ENCODE assay signal across 9 cellular contexts in the genomic region with DNA sequence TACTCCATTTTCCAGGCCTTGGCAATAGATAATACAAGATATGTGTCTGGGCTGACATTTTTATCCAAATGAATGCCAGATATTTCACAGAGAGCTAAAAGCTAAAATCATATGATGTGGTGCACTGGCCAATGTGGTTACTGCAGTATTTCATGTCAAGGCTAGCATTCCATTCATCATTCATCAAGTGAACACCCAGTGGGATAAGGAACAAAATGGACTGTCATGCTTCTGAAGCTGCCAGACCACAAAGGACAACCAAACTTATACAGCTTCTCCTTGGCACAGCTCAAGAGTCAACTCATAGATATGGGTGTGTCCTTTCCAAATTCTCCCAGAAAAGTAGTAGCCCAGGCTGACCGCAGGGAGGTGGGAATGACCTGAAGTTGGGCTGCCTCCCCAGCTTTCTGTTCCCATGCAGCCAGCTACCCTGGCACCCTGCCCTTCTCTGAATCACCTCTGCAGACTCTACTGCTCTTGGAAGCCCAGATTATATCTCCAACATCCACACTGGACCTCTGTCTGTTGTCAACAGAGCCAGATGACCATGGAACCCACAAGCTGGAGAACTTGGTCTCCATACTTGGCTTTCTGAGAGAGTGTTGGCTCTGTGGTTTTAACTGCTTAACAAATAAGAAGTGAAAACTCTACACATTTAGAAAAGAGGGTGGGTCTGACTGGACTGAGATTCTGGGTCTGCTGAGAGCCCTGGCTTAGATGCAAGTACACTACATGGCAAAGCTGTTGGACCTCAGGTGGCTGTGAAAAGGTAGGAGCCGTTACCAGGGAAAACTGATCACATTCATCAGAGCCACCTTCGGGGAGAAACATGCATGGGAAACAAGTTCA.
DNase-seq lines count a peak whose midpoint lies in the region; ATAC-seq and TF ChIP-seq lines count a peak whose summit lies in the region.
"Had no signal": no experiment of that assay in that cellular context is flagged by ENCODE, and none has a peak within 500 bp of the region (broad histone marks: within the 10 kb centered on the region; RNA-seq: fewer than 3 reads in every experiment).

No MANE protein-coding gene starts in this region.

- POLR2A ChIA-PET in SK-N-SH (lab: Yijun Ruan, JAX): no interaction called here

- no peak overlapping the region for H3K4me2 ChIP-seq in SK-N-SH

- TF ChIP-seq EP300 in SK-N-SH (IDR thresholded peaks at IDR 0.05; ENCODE audit: borderline replicate concordance in 1 of 2, low read depth in 1 of 2, low read length in 1 of 2): peak in 1 of 2 experiments; percentile 55; a peak in 2 of 4 replicates

- TF ChIP-seq POLR2A in gastrocnemius medialis (IDR thresholded peaks at IDR 0.05): no peak

- H3K9ac ChIP-seq in SK-N-SH: no peak overlapping the region

- H3K4me3 ChIP-seq in GM12865 (ENCODE audit: low read depth, low read length) (no peak overlapping the region), SK-N-SH (ENCODE audit: low read depth in 2 of 2, low read length in 1 of 2) (no peak overlapping the region), gastrocnemius medialis (no peak overlapping the region)

- no peak for TF ChIP-seq CTCF in GM12865 (IDR thresholded peaks at IDR 0.05; ENCODE audit: insufficient read depth, low read depth, low read length, missing control alignments)
- no peak for TF ChIP-seq CTCF in SK-N-SH (IDR thresholded peaks at IDR 0.05)
- TF ChIP-seq CTCF in foreskin keratinocyte (conservative IDR thresholded peaks at IDR 0.05): peak; percentile 62
- TF ChIP-seq CTCF in gastrocnemius medialis (IDR thresholded peaks at IDR 0.05 in 4 of 5, conservative IDR thresholded peaks at IDR 0.05 in 1 of 5): peak in 4 of 5 experiments; percentile 6 to 32 (median 28)

- intact Hi-C loops in gastrocnemius medialis (cut with DNase I; ENCODE audit: low total_unique reads): loop anchor here (2.0 to 10.0 kb wide), 4 partner anchors 56 to 482 kb away; no protein-coding TSS in a partner anchor

- H3K36me3 ChIP-seq in SK-N-SH (replicated peaks in 1 of 2; ENCODE audit: control insufficient read depth in 1 of 2, insufficient read depth in 2 of 2, low read length in 1 of 2) (no peaks in the 10 kb centered on the region), gastrocnemius medialis (no peaks in the 10 kb centered on the region)

- H3K9me2 ChIP-seq in SK-N-SH: no peaks in the 10 kb centered on the region

- no peaks in the 10 kb centered on the region for H3K79me2 ChIP-seq in SK-N-SH (ENCODE audit: insufficient read depth)

- TF ChIP-seq RAD21 in SK-N-SH (IDR thresholded peaks at IDR 0.05; ENCODE audit: low read length): no peak

- H2AFZ ChIP-seq in SK-N-SH (ENCODE audit: low read depth): no peak overlapping the region

- 77% methylated on average over 3 of the region's 3 CpGs for WGBS in SK-N-SH (ENCODE audit: low lambda C conversion rate)

- no peaks in the 10 kb centered on the region for H3K27me3 ChIP-seq in SK-N-SH (ENCODE audit: insufficient read depth)
- no peaks in the 10 kb centered on the region for H3K27me3 ChIP-seq in foreskin keratinocyte
- H3K27me3 ChIP-seq in gastrocnemius medialis: no peaks in the 10 kb centered on the region

- peak; percentile 45 for DNase-seq in GM12865 (ENCODE audit: low read depth)
- DNase-seq in SK-N-SH: no peak
- peak; percentile 81 to 90 for DNase-seq in foreskin keratinocyte
- peak; percentile 87 to 91 for DNase-seq in gastrocnemius medialis
- no peak for DNase-seq in HT-29 (ENCODE audit: low spot score)
- no peak for DNase-seq in NCI-H187 (lab: John Stamatoyannopoulos, UW)
- no peak for DNase-seq in medulla oblongata (ENCODE audit: extremely low spot score)
- DNase-seq: activated naive CD8-positive, alpha-beta T cell treated with anti-CD3 and anti-CD28 coated beads for 36 hours had no signal

- CTCF ChIA-PET in SK-N-SH (lab: Yijun Ruan, JAX): interaction anchor here (1.0 to 5.9 kb wide), 5 partner anchors 55 to 666 kb away, joined by 3 to 47 read pairs (median 8); no protein-coding TSS in a partner anchor

- H3K9me3 ChIP-seq in SK-N-SH (no peaks in the 10 kb centered on the region), gastrocnemius medialis (no peaks in the 10 kb centered on the region)

- H3K27ac ChIP-seq in SK-N-SH (ENCODE audit: low read depth in 2 of 2, low read length in 1 of 2) (peak overlapping the region; percentile 35 to 66; a peak in 3 of 4 replicates), foreskin keratinocyte (peak overlapping the region; percentile 15), gastrocnemius medialis (peak overlapping the region; percentile 50 to 74 (median 62))

- peaks cover 11% of the 10 kb centered on the region for H3F3A ChIP-seq in SK-N-SH (replicated peaks; ENCODE audit: insufficient read depth)

- H4K20me1 ChIP-seq in SK-N-SH (ENCODE audit: insufficient read depth): no peaks in the 10 kb centered on the region

- ATAC-seq in foreskin keratinocyte: peak; percentile 74
- ATAC-seq in gastrocnemius medialis: peak; percentile 87 to 92
- no peak for ATAC-seq in HG03432 (IDR thresholded peaks at IDR 0.05; ENCODE audit: unreplicated experiment)

- H3K4me1 ChIP-seq in SK-N-SH (ENCODE audit: control insufficient read depth in 1 of 2, insufficient read depth in 2 of 2, low read depth in 1 of 2, low read length in 1 of 2) (peaks cover 4 to 5% of the 10 kb centered on the region in 2 experiments; a peak in 3 of 4 replicates), foreskin keratinocyte (peaks cover 4% of the 10 kb centered on the region), gastrocnemius medialis (peaks cover 13 to 15% of the 10 kb centered on the region in 2 donors)

- in situ Hi-C loops in gastrocnemius medialis (cut with MboI; ENCODE audit: low sequenced_read_pairs in 4 of 4): loop anchor here in 1 of 4 donors (10.0 kb wide), 1 partner anchor 662 kb away; no protein-coding TSS in a partner anchor

TF ChIP-seq in SK-N-SH, 30 proteins besides CTCF, POLR2A, EP300 and RAD21:
- TF ChIP-seq FOXM1 (IDR thresholded peaks at IDR 0.05; ENCODE audit: low read depth): no peak
- peak; percentile 94 for TF ChIP-seq PBX3 (IDR thresholded peaks at IDR 0.05)
- no peak for TF ChIP-seq GATA2 (CRISPR knock-in tag; IDR thresholded peaks at IDR 0.05)
- TF ChIP-seq TEAD4 (IDR thresholded peaks at IDR 0.05; ENCODE audit: borderline replicate concordance, insufficient read depth): peak; percentile 58; the same call in 1 of the 2 replicates
- peak; percentile 84 for TF ChIP-seq TCF12 (IDR thresholded peaks at IDR 0.05)
- TF ChIP-seq JUND (IDR thresholded peaks at IDR 0.05): peak; percentile 43; the same call in 1 of the 2 replicates
- TF ChIP-seq NFIC (IDR thresholded peaks at IDR 0.05; ENCODE audit: borderline replicate concordance): peak; percentile 64
- TF ChIP-seq, protein P1, sequence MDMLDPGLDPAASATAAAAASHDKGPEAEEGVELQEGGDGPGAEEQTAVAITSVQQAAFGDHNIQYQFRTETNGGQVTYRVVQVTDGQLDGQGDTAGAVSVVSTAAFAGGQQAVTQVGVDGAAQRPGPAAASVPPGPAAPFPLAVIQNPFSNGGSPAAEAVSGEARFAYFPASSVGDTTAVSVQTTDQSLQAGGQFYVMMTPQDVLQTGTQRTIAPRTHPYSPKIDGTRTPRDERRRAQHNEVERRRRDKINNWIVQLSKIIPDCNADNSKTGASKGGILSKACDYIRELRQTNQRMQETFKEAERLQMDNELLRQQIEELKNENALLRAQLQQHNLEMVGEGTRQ (IDR thresholded peaks at IDR 0.05; ENCODE audit: borderline replicate concordance, low read depth, low read length): no peak
- TF ChIP-seq MEF2A (IDR thresholded peaks at IDR 0.05; ENCODE audit: borderline replicate concordance, low read depth): no peak
- no peak for TF ChIP-seq FOXJ3 (CRISPR knock-in tag; IDR thresholded peaks at IDR 0.05)
- TF ChIP-seq POLR2AphosphoS5 (IDR thresholded peaks at IDR 0.05; ENCODE audit: low read depth, low read length): peak; percentile 37; the same call in 1 of the 2 replicates
- peak; percentile 37; the same call in 1 of the 2 replicates for TF ChIP-seq FOSL2 (IDR thresholded peaks at IDR 0.05; ENCODE audit: borderline replicate concordance, low read depth)
TF ChIP-seq in SK-N-SH: peak in this region for 7.

Comparison
In these comparisons a context has a peak if more than half of its experiments do, and no peak if none do; other contexts are left out.
1. DNase-seq: peak in GM12865 (single experiment), foreskin keratinocyte (2 of 2) and gastrocnemius medialis (2 of 2); none in SK-N-SH (single experiment), HT-29 (single experiment), NCI-H187 (0 of 2) and medulla oblongata (single experiment).
2. CTCF ChIP-seq: peak in foreskin keratinocyte (single experiment) and gastrocnemius medialis (4 of 5); none in GM12865 (single experiment) and SK-N-SH (single experiment).
3. Peak in every context shown above with its lines, with median percentiles within 50 percentile points of each other: H3K27ac ChIP-seq.